Comparison of ENCODE assay signal across 1 cellular context in genomic region chr1:214957330-214958137, GRCh38.
TF ChIP-seq lines count a peak whose summit lies in the region.

No MANE protein-coding gene starts in this region.

TF ChIP-seq in SK-N-SH, 30 proteins besides CTCF, POLR2A, EP300 and RAD21 (continued from another document):
- no peak for TF ChIP-seq IRF3 (IDR thresholded peaks at IDR 0.05; ENCODE audit: low read depth, low read length)
- TF ChIP-seq NFIC (IDR thresholded peaks at IDR 0.05; ENCODE audit: borderline replicate concordance), result peak; percentile 97
- no peak for TF ChIP-seq RCOR1 (IDR thresholded peaks at IDR 0.05; ENCODE audit: low read length)
- peak; percentile 43; the same call in 1 of the 2 replicates for TF ChIP-seq MEF2A (IDR thresholded peaks at IDR 0.05; ENCODE audit: borderline replicate concordance, low read depth)
- TF ChIP-seq SIN3A (IDR thresholded peaks at IDR 0.05; ENCODE audit: borderline replicate concordance, low read depth, low read length), result peak; percentile 81; the same call in 1 of the 2 replicates
- peak; percentile 97 for TF ChIP-seq POLR2AphosphoS5 (IDR thresholded peaks at IDR 0.05; ENCODE audit: low read depth, low read length)
- TF ChIP-seq REST (IDR thresholded peaks at IDR 0.05; ENCODE audit: low read depth, low read length), result no peak; the same call in 1 of the 2 replicates
- TF ChIP-seq TCF12 (IDR thresholded peaks at IDR 0.05), result peak; percentile 99
- peak; percentile 82 for TF ChIP-seq USF1 (IDR thresholded peaks at IDR 0.05; ENCODE audit: borderline replicate concordance, low read depth)
